ENCODE assay signal across 28 cellular contexts in the genomic region with DNA sequence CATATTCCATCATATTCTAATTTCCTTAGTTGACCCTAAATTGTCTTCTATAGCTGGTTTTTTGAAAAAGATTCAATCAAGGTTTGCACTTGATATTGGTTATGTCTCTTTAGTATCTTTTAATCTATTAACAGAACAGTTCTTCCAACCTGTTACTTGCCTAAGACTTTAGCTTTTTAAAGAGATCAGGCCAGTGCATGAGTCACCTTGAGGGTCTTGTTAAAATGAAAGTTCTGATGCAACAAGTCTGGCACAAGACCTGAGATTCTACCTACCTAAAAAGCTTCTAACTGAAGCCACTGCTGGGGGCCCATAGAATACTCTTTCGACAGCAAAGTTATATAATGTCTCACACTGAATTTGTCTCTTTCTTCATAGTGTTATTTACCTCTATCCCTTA. TPM values are rescaled to one million over a fixed set of nuclear protein-coding genes. Genes with fewer than 3 reads are reported as not detected.
DNase-seq lines count a peak whose midpoint lies in the region; ATAC-seq, FAIRE-seq and TF ChIP-seq lines count a peak whose summit lies in the region.
"Had no signal": no experiment of that assay in that cellular context is flagged by ENCODE, and none has a peak within 500 bp of the region (broad histone marks: within the 10 kb centered on the region; RNA-seq: fewer than 3 reads in every experiment).

No MANE protein-coding gene starts in this region.

- no peak overlapping the region for H2BK5ac ChIP-seq in IMR-90 (ENCODE audit: low read depth, low read length, poor library complexity, severe bottlenecking)

- no peak for ATAC-seq in IMR-90 (ENCODE audit: low read depth)
- ATAC-seq in activated CD4-positive, alpha-beta T cell treated with anti-CD3 and anti-CD28 coated beads for 36 hours: no peak
- ATAC-seq: heart right ventricle, right lobe of liver, Right ventricle myocardium inferior had no signal

- peaks cover 32 to 33% of the 10 kb centered on the region in 2 experiments for H3K79me1 ChIP-seq in IMR-90 (ENCODE audit: low read depth in 1 of 2, low read length in 2 of 2)

- no CpG with 5 or more reads among the region's 1 CpG for WGBS in IMR-90 (ENCODE audit: extremely low coverage in 2 of 2, insufficient read length in 1 of 2), 2 experiments

- peaks cover 2% of the 10 kb centered on the region for H3K36me3 ChIP-seq in IMR-90 (ENCODE audit: control insufficient read depth, insufficient read depth, low read length)
- H3K36me3 ChIP-seq: right lobe of liver had no signal

- H3K23ac ChIP-seq in IMR-90 (ENCODE audit: low read depth, low read length): no peak overlapping the region

- peaks cover 25% of the 10 kb centered on the region for H3K36me3 Mint-ChIP-seq in Calu3 (ENCODE audit: insufficient read depth, unreplicated experiment)
- H3K36me3 Mint-ChIP-seq in activated naive CD8-positive, alpha-beta T cell treated with anti-CD3 and anti-CD28 coated beads for 36 hours: peaks cover 20% of the 10 kb centered on the region
- H3K36me3 Mint-ChIP-seq in activated CD4-positive, alpha-beta T cell treated with anti-CD3 and anti-CD28 coated beads for 36 hours (ENCODE audit: low read depth): peaks cover 5% of the 10 kb centered on the region
- H3K36me3 Mint-ChIP-seq: naive B cell had no signal

- in situ Hi-C loops in IMR-90 (cut with MboI; ENCODE audit: low sequenced_read_pairs): no loop called here

- H3K27me3 ChIP-seq in IMR-90 (ENCODE audit: control insufficient read depth, insufficient read depth, low read length): no peaks in the 10 kb centered on the region
- H3K27me3 ChIP-seq: ascending aorta, BLaER1, heart right ventricle, right lobe of liver, tibial artery had no signal

- dilution Hi-C loops in IMR-90 (cut with HindIII; ENCODE audit: low sequenced_read_pairs, unreplicated experiment): no loop called here

- POLR2A ChIA-PET in IMR-90 (lab: Charles Lee; ENCODE audit: unreplicated experiment): no interaction called here
- POLR2A ChIA-PET in activated CD4-positive, alpha-beta T cell treated with anti-CD3 and anti-CD28 coated beads for 36 hours (lab: Charles Lee): no interaction called here

- H3K4me3 ChIP-seq in IMR-90 (ENCODE audit: insufficient read depth, low read depth, low read length) (no peak overlapping the region), fibroblast of the aortic adventitia (ENCODE audit: low read depth, low read length) (no peak overlapping the region)
- H3K4me3 ChIP-seq: ascending aorta, BLaER1, coronary artery, heart right ventricle, PC-9, right lobe of liver, tibial artery had no signal

- peaks cover 2% of the 10 kb centered on the region; the same call in 1 of the 2 replicates for H3K4me1 ChIP-seq in IMR-90 (ENCODE audit: control insufficient read depth, insufficient read depth, low read length)

- no peaks in the 10 kb centered on the region for H3K9me3 ChIP-seq in IMR-90 (ENCODE audit: control insufficient read depth, insufficient read depth, low read length)
- H3K9me3 ChIP-seq: ascending aorta, BLaER1, heart right ventricle, right lobe of liver, tibial artery had no signal

- H3K4me3 Mint-ChIP-seq in Calu3 (ENCODE audit: low read depth, unreplicated experiment): no peak overlapping the region
- H3K4me3 Mint-ChIP-seq in activated naive CD8-positive, alpha-beta T cell treated with anti-CD3 and anti-CD28 coated beads for 36 hours: no peak overlapping the region
- H3K4me3 Mint-ChIP-seq in activated CD4-positive, alpha-beta T cell treated with anti-CD3 and anti-CD28 coated beads for 36 hours: no peak overlapping the region

- H2AFZ ChIP-seq in IMR-90 (replicated peaks; ENCODE audit: low read length, poor library complexity): no peak overlapping the region
- H2AFZ ChIP-seq: PC-9 had no signal

- no peak overlapping the region for H3K14ac ChIP-seq in IMR-90 (replicated peaks; ENCODE audit: low read depth, low read length)

- H4K20me1 ChIP-seq in IMR-90 (ENCODE audit: insufficient read depth, low read length): no peaks in the 10 kb centered on the region
- H4K20me1 ChIP-seq: BLaER1 had no signal

- H3K4me2 ChIP-seq in IMR-90 (ENCODE audit: low read depth, low read length): no peak overlapping the region
- H3K4me2 ChIP-seq: BLaER1, PC-9 had no signal

- H3K9me1 ChIP-seq in IMR-90 (ENCODE audit: insufficient read depth, low read length): peaks cover 3% of the 10 kb centered on the region; the same call in 1 of the 2 replicates

- no peak for TF ChIP-seq CTCF in Calu3 (IDR thresholded peaks at IDR 0.05; ENCODE audit: unreplicated experiment)
- no peak for TF ChIP-seq CTCF in IMR-90 (conservative IDR thresholded peaks at IDR 0.05; ENCODE audit: low read depth, low read length)
- TF ChIP-seq CTCF in fibroblast of the aortic adventitia (IDR thresholded peaks at IDR 0.05; ENCODE audit: insufficient read depth, low read length): no peak

- no peak overlapping the region for H3K18ac ChIP-seq in IMR-90 (ENCODE audit: low read depth, low read length)

- no peak for DNase-seq in Calu3
- peak; percentile 40 for DNase-seq in IMR-90
- no peak for DNase-seq in activated naive CD8-positive, alpha-beta T cell treated with anti-CD3 and anti-CD28 coated beads for 36 hours
- DNase-seq in fibroblast of the aortic adventitia (ENCODE audit: low read depth): peak; percentile 39
- no peak for DNase-seq in frontal cortex (ENCODE audit: low spot score in 2 of 2)
- no peak for DNase-seq in activated CD4-positive, alpha-beta T cell treated with anti-CD3 and anti-CD28 coated beads for 36 hours
- DNase-seq in DMS53 (lab: John Stamatoyannopoulos, UW): no peak
- DNase-seq: activated CD4-positive, alpha-beta T cell treated with anti-CD3 and anti-CD28 coated beads for 4 hours; effector memory CD4-positive, alpha-beta T cell; foreskin melanocyte; HCEC 1CT; heart right ventricle; midbrain; naive B cell; NCI-H146; NCI-H446 treated with DMSO at 0.1 percent for 48 hours; NCI-H82; PC-9; posterior cingulate gyrus; right lobe of liver; stimulated activated CD8-positive, alpha-beta memory T cell treated with anti-CD3 and anti-CD28 coated beads, Interleukin-4, amount 100 ng/mL, for 48 hours; tibial artery had no signal

- H4K91ac ChIP-seq in IMR-90 (ENCODE audit: insufficient read depth, low read depth, low read length): no peak overlapping the region

- no peak overlapping the region for H2BK15ac ChIP-seq in IMR-90 (ENCODE audit: low read depth, low read length)

- intact Hi-C loops in Calu3 (cut with micrococcal nuclease; ENCODE audit: unreplicated experiment): no loop called here
- intact Hi-C loops in IMR-90 (cut with micrococcal nuclease): no loop called here
- intact Hi-C loops in activated CD4-positive, alpha-beta T cell treated with anti-CD3 and anti-CD28 coated beads for 36 hours (cut with DNase I, micrococcal nuclease): no loop called here

- FAIRE-seq in frontal cortex (lab: Jason Lieb, UNC): no peak
- FAIRE-seq: GM12892 had no signal

- H3K56ac ChIP-seq in IMR-90 (ENCODE audit: extremely low read depth, insufficient read depth, low read length): no peak overlapping the region

- no peak overlapping the region for H4K5ac ChIP-seq in IMR-90 (ENCODE audit: low read depth, low read length)

- no peak overlapping the region for H2BK120ac ChIP-seq in IMR-90 (ENCODE audit: low read depth, low read length)

- no peaks in the 10 kb centered on the region for H3K27me3 Mint-ChIP-seq in Calu3 (ENCODE audit: unreplicated experiment)
- H3K27me3 Mint-ChIP-seq in activated naive CD8-positive, alpha-beta T cell treated with anti-CD3 and anti-CD28 coated beads for 36 hours: no peaks in the 10 kb centered on the region
- H3K27me3 Mint-ChIP-seq in activated CD4-positive, alpha-beta T cell treated with anti-CD3 and anti-CD28 coated beads for 36 hours: no peaks in the 10 kb centered on the region
- H3K27me3 Mint-ChIP-seq: activated naive CD4-positive, alpha-beta T cell treated with anti-CD3 and anti-CD28 coated beads, Interleukin-2, amount 50 U/mL, for 24 hours; naive B cell had no signal

- H3K9ac ChIP-seq in IMR-90 (ENCODE audit: low read depth, low read length): no peak overlapping the region
- H3K9ac ChIP-seq: BLaER1 had no signal

- no peak overlapping the region for H3K27ac ChIP-seq in IMR-90 (ENCODE audit: insufficient read depth, low read length)
- H3K27ac ChIP-seq: ascending aorta, BLaER1, coronary artery, heart right ventricle, PC-9, right lobe of liver, tibial artery had no signal

- H3K9me3 Mint-ChIP-seq in Calu3 (ENCODE audit: low read depth, unreplicated experiment): no peaks in the 10 kb centered on the region
- H3K9me3 Mint-ChIP-seq in activated naive CD8-positive, alpha-beta T cell treated with anti-CD3 and anti-CD28 coated beads for 36 hours: no peaks in the 10 kb centered on the region
- H3K9me3 Mint-ChIP-seq in activated CD4-positive, alpha-beta T cell treated with anti-CD3 and anti-CD28 coated beads for 36 hours (ENCODE audit: low read depth): no peaks in the 10 kb centered on the region
- H3K9me3 Mint-ChIP-seq: activated naive CD4-positive, alpha-beta T cell treated with anti-CD3 and anti-CD28 coated beads, Interleukin-2, amount 50 U/mL, for 24 hours; naive B cell had no signal

- CTCF ChIA-PET in Calu3 (lab: Charles Lee) (interaction anchor here (0.9 to 1.3 kb wide), 2 partner anchors 10 to 18 kb away, joined by 3 to 4 read pairs; no protein-coding TSS in a partner anchor), IMR-90 (lab: Yijun Ruan, JAX) (interaction anchor here (0.8 kb wide), 1 partner anchor 11 kb away, joined by 4 read pairs; no protein-coding TSS in a partner anchor)
- CTCF ChIA-PET in activated CD4-positive, alpha-beta T cell treated with anti-CD3 and anti-CD28 coated beads for 36 hours (lab: Charles Lee): interaction anchor here (0.9 kb wide), 1 partner anchor 10 kb away, joined by 5 read pairs; no protein-coding TSS in a partner anchor

- H2AK5ac ChIP-seq in IMR-90 (ENCODE audit: low read depth, low read length): no peak overlapping the region

- no peak for TF ChIP-seq RAD21 in IMR-90 (IDR thresholded peaks at IDR 0.05; ENCODE audit: low read length)

- H2BK20ac ChIP-seq in IMR-90 (ENCODE audit: low read depth, low read length): no peak overlapping the region

- no peak overlapping the region for H4K8ac ChIP-seq in IMR-90 (ENCODE audit: low read depth in 2 of 2, low read length in 2 of 2)

- no TSS peak for BruUV-seq in Calu3 (replicated peaks; lab: Mats Ljungman, UMichigan)
- no TSS peak for BruUV-seq in IMR-90 (replicated peaks; lab: Mats Ljungman, UMichigan)

- TF ChIP-seq POLR2A in IMR-90 (IDR thresholded peaks at IDR 0.05; ENCODE audit: low read depth, low read length): no peak

- H2AK9ac ChIP-seq in IMR-90 (replicated peaks; ENCODE audit: low read depth, low read length, poor library complexity): no peak overlapping the region

- H3K27ac Mint-ChIP-seq in Calu3 (ENCODE audit: unreplicated experiment): peak overlapping the region; percentile 29
- peak overlapping the region; percentile 74 for H3K27ac Mint-ChIP-seq in activated naive CD8-positive, alpha-beta T cell treated with anti-CD3 and anti-CD28 coated beads for 36 hours
- no peak overlapping the region for H3K27ac Mint-ChIP-seq in activated CD4-positive, alpha-beta T cell treated with anti-CD3 and anti-CD28 coated beads for 36 hours
- H3K27ac Mint-ChIP-seq: activated naive CD4-positive, alpha-beta T cell treated with anti-CD3 and anti-CD28 coated beads, Interleukin-2, amount 50 U/mL, for 24 hours had no signal

- H3K4ac ChIP-seq in IMR-90 (ENCODE audit: low read depth, low read length): no peak overlapping the region

- H3K4me1 Mint-ChIP-seq in Calu3 (ENCODE audit: low read depth, unreplicated experiment): peaks cover 18% of the 10 kb centered on the region
- peaks cover 33% of the 10 kb centered on the region for H3K4me1 Mint-ChIP-seq in activated naive CD8-positive, alpha-beta T cell treated with anti-CD3 and anti-CD28 coated beads for 36 hours
- H3K4me1 Mint-ChIP-seq in activated CD4-positive, alpha-beta T cell treated with anti-CD3 and anti-CD28 coated beads for 36 hours: peaks cover 29% of the 10 kb centered on the region

RNA-seq across cellular contexts. Expression of a gene that starts 3.2 kb away (rescaled TPM):
- 13.8 and 15.0 TPM in 2 replicates for total RNA-seq in Calu3 (2022)
- total RNA-seq in IMR-90 (2012; rRNA removed): 15.3 and 24.2 TPM in 2 replicates
- 6.1 and 6.6 TPM in 2 replicates for polyA plus RNA-seq in IMR-90 (2012; rRNA removed)
- 1.0 and 1.9 TPM in 2 replicates for polyA plus RNA-seq in IMR-90 (2012; cell fraction: cytosol; rRNA removed)
- polyA plus RNA-seq in IMR-90 (2012; cell fraction: nucleus; rRNA removed; ENCODE audit: low replicate concordance): 2.1 and 22.3 TPM in 2 replicates
- total RNA-seq in activated naive CD8-positive, alpha-beta T cell treated with anti-CD3 and anti-CD28 coated beads for 36 hours: 10 to 100 TPM; 15.7 to 18.6 TPM
- total RNA-seq in fibroblast of the aortic adventitia (ENCODE audit: low replicate concordance): 23.7 and 24.2 TPM in 2 replicates
- total RNA-seq in frontal cortex: 15.1 TPM
- total RNA-seq in activated CD4-positive, alpha-beta T cell treated with anti-CD3 and anti-CD28 coated beads for 36 hours: 10 to 100 TPM; 16.4 to 17.5 TPM

RNA-seq across cellular contexts. Expression of a gene that starts 56.4 kb away (rescaled TPM):
- total RNA-seq in Calu3 (2022): 78.3 and 84.1 TPM in 2 replicates
- 95.7 and 127 TPM in 2 replicates for total RNA-seq in IMR-90 (2012; rRNA removed)
- polyA plus RNA-seq in IMR-90 (2012; rRNA removed): 19.8 and 30.1 TPM in 2 replicates
- 5.4 and 10.6 TPM in 2 replicates for polyA plus RNA-seq in IMR-90 (2012; cell fraction: cytosol; rRNA removed)
- polyA plus RNA-seq in IMR-90 (2012; cell fraction: nucleus; rRNA removed; ENCODE audit: low replicate concordance): 1.4 and 15.0 TPM in 2 replicates
- total RNA-seq in activated naive CD8-positive, alpha-beta T cell treated with anti-CD3 and anti-CD28 coated beads for 36 hours: 10 to 100 TPM; 77.3 to 80.5 TPM
- 52.4 and 58.0 TPM in 2 replicates for total RNA-seq in fibroblast of the aortic adventitia (ENCODE audit: low replicate concordance)
- 92.1 TPM for total RNA-seq in frontal cortex
- 10 to 100 TPM; 50.7 to 67.3 TPM for total RNA-seq in activated CD4-positive, alpha-beta T cell treated with anti-CD3 and anti-CD28 coated beads for 36 hours

Comparison
In these comparisons a context has a peak if more than half of its experiments do, and no peak if none do; other contexts are left out.
1. DNase-seq: peak in IMR-90 (single experiment) and fibroblast of the aortic adventitia (single experiment); none in Calu3 (single experiment), activated naive CD8-positive, alpha-beta T cell treated with anti-CD3 and anti-CD28 coated beads for 36 hours (single experiment), frontal cortex (0 of 2), activated CD4-positive, alpha-beta T cell treated with anti-CD3 and anti-CD28 coated beads for 36 hours (single experiment) and DMS53 (single experiment).